ENCODE assay signal across 8 cellular contexts in the genomic region with DNA sequence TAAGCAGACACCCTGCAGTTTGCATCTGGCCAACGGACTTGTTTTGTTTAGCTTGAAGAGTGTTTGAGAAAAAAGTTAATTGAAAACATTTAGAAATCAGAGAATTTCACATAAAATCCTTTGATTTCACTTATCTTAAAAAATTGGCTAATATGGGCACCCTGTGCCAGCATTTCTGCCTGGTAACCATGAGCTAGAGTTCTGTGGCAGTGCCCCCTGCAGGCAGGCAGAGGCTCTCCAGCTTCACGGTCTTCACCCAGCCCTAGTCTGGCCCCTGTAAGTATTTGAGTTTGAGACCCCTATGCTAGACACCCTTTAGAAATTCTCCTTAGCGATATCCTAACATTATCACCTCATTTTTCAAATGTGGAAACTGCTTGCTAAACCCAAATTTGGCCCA. TPM values are rescaled to one million over a fixed set of nuclear protein-coding genes. Genes with fewer than 3 reads are reported as not detected.
DNase-seq lines count a peak whose midpoint lies in the region; ATAC-seq and TF ChIP-seq lines count a peak whose summit lies in the region.

No MANE protein-coding gene starts in this region.

- ATAC-seq in activated CD4-positive, CD25-positive, alpha-beta regulatory T cell treated with anti-CD3 and anti-CD28 coated beads, Interleukin-2, amount 50 U/mL, for 24 hours, result peak; percentile 45 to 56

- no peak overlapping the region for H3K27ac ChIP-seq in spleen

- intact Hi-C loops in spleen (cut with DNase I; ENCODE audit: low total_unique reads), result no loop called here

- peaks cover 0 to 24% (median 0%) of the 10 kb centered on the region in 7 donors for H3K27me3 ChIP-seq in spleen (replicated peaks in 1 of 7)

- peaks cover 0 to 17% (median 12%) of the 10 kb centered on the region in 8 donors for H3K9me3 ChIP-seq in spleen

- DNase-seq in activated CD4-positive, CD25-positive, alpha-beta regulatory T cell (lab: John Stamatoyannopoulos, UW), result no peak
- DNase-seq in NCI-H69 (lab: John Stamatoyannopoulos, UW), result peak; percentile 21
- peak; percentile 50 to 56 for DNase-seq in erythroblast (lab: John Stamatoyannopoulos, UW)
- no peak for DNase-seq in spleen
- DNase-seq in inferior parietal cortex (ENCODE audit: extremely low spot score), result no peak
- no peak for DNase-seq in ecto neural progenitor cell (ENCODE audit: low spot score)
- DNase-seq in NCI-H526 treated with DMSO at 0.1 percent for 48 hours (lab: John Stamatoyannopoulos, UW), result no peak

- 74 to 83% (median 78%) methylated on average over 3 of the region's 3 CpGs for WGBS in spleen, 5 donors

- H3K4me3 ChIP-seq in spleen, result no peak overlapping the region

- TF ChIP-seq POLR2A in erythroblast (IDR thresholded peaks at IDR 0.05; ENCODE audit: low read length), result no peak
- TF ChIP-seq POLR2A in spleen (IDR thresholded peaks at IDR 0.05), result no peak

- no peaks in the 10 kb centered on the region for H3K36me3 ChIP-seq in spleen

- H3K4me1 ChIP-seq in spleen, result no peaks in the 10 kb centered on the region

- TF ChIP-seq CTCF in spleen (IDR thresholded peaks at IDR 0.05 in 8 of 11, conservative IDR thresholded peaks at IDR 0.05 in 3 of 11), result peak in 7 of 11 experiments; percentile 19 to 58 (median 47)

RNA-seq across cellular contexts. Expression of a gene that starts 18.8 kb away (rescaled TPM):
- total RNA-seq in spleen, result 1 to 10 TPM; 5.4 to 9.7 (median 7.9) TPM
- 1 to 10 TPM in 2 of 3 donors, under 1 TPM in 1; 0.89 to 2.0 (median 1.7) TPM for polyA plus RNA-seq in spleen

Comparison
In these comparisons a context has a peak if more than half of its experiments do, and no peak if none do; other contexts are left out.
1. DNase-seq: peak in NCI-H69 (single experiment) and erythroblast (2 of 2); none in activated CD4-positive, CD25-positive, alpha-beta regulatory T cell (0 of 4), spleen (single experiment), inferior parietal cortex (single experiment), ecto neural progenitor cell (single experiment) and NCI-H526 treated with DMSO at 0.1 percent for 48 hours (single experiment).